ENCODE assay signal across 23 cellular contexts in genomic region chr10:1359599-1359955, GRCh38.
DNase-seq lines count a peak whose midpoint lies in the region; ATAC-seq and TF ChIP-seq lines count a peak whose summit lies in the region.
"Had no signal": no experiment of that assay in that cellular context is flagged by ENCODE, and none has a peak within 500 bp of the region (broad histone marks: within the 10 kb centered on the region; RNA-seq: fewer than 3 reads in every experiment).

No MANE protein-coding gene starts in this region.

- H3K27me3 ChIP-seq in OCI-LY3 (ENCODE audit: low read depth, low read length) (no peaks in the 10 kb centered on the region), upper lobe of right lung (peaks cover 13% of the 10 kb centered on the region), sigmoid colon (peaks cover 0 to 14% (median 0%) of the 10 kb centered on the region in 3 donors)
- H3K27me3 ChIP-seq: uterus had no signal

- peaks cover 15% of the 10 kb centered on the region for H3K4me1 Mint-ChIP-seq in activated naive CD8-positive, alpha-beta T cell treated with anti-CD3 and anti-CD28 coated beads, Interleukin-2, amount 50 U/mL, for 24 hours
- H3K4me1 Mint-ChIP-seq in activated naive CD8-positive, alpha-beta T cell treated with anti-CD3 and anti-CD28 coated beads for 36 hours = peaks cover 3% of the 10 kb centered on the region
- H3K4me1 Mint-ChIP-seq in memory B cell = peaks cover 11% of the 10 kb centered on the region

- TF ChIP-seq POLR2A in sigmoid colon (IDR thresholded peaks at IDR 0.05) = no peak

- H2AFZ ChIP-seq in OCI-LY3 (ENCODE audit: low read depth, low read length) = no peak overlapping the region

- 85 to 94% methylated on average over 13 of the region's 13 CpGs for WGBS in sigmoid colon, 2 donors

- H4K20me1 ChIP-seq in OCI-LY3 (ENCODE audit: insufficient read depth, low read length) = no peaks in the 10 kb centered on the region

- no peaks in the 10 kb centered on the region for H3K36me3 Mint-ChIP-seq in activated naive CD8-positive, alpha-beta T cell treated with anti-CD3 and anti-CD28 coated beads, Interleukin-2, amount 50 U/mL, for 24 hours (ENCODE audit: low read depth)
- H3K36me3 Mint-ChIP-seq in activated naive CD8-positive, alpha-beta T cell treated with anti-CD3 and anti-CD28 coated beads for 36 hours = no peaks in the 10 kb centered on the region
- no peaks in the 10 kb centered on the region for H3K36me3 Mint-ChIP-seq in memory B cell
- H3K36me3 Mint-ChIP-seq: CD8-positive, alpha-beta T cell; naive thymus-derived CD8-positive, alpha-beta T cell had no signal

- H3K79me2 ChIP-seq in OCI-LY3 (ENCODE audit: low read length) = no peaks in the 10 kb centered on the region

- H3K27ac ChIP-seq in OCI-LY3 (ENCODE audit: low read length) (no peak overlapping the region), upper lobe of right lung (no peak overlapping the region), sigmoid colon (no peak overlapping the region), coronary artery (no peak overlapping the region)
- H3K27ac ChIP-seq: esophagus muscularis mucosa, gastroesophageal sphincter, uterus had no signal

- H3K27ac Mint-ChIP-seq in activated naive CD8-positive, alpha-beta T cell treated with anti-CD3 and anti-CD28 coated beads, Interleukin-2, amount 50 U/mL, for 24 hours = peak overlapping the region; percentile 16
- no peak overlapping the region for H3K27ac Mint-ChIP-seq in activated naive CD8-positive, alpha-beta T cell treated with anti-CD3 and anti-CD28 coated beads for 36 hours
- H3K27ac Mint-ChIP-seq in memory B cell = peak overlapping the region; percentile 82
- H3K27ac Mint-ChIP-seq: CD8-positive, alpha-beta T cell; T-helper 1 cell treated with Interleukin-12 subunit alpha and Interleukin-12 subunit beta and Interleukin-4 antibody, amounts not matched to agents 30 μg/mL and 1 μg/mL, for 36 hours had no signal

- no peak overlapping the region for H3K4me3 ChIP-seq in OCI-LY3 (ENCODE audit: low read length)
- no peak overlapping the region for H3K4me3 ChIP-seq in upper lobe of right lung
- no peak overlapping the region for H3K4me3 ChIP-seq in sigmoid colon
- no peak overlapping the region for H3K4me3 ChIP-seq in coronary artery
- H3K4me3 ChIP-seq: esophagus muscularis mucosa, gastroesophageal sphincter, GM12878, HAP-1, uterus had no signal

- H3K4me2 ChIP-seq in OCI-LY3 (ENCODE audit: low read length) = peak overlapping the region; percentile 17; the same call in 1 of the 2 replicates

- no peaks in the 10 kb centered on the region for H3K9me3 Mint-ChIP-seq in activated naive CD8-positive, alpha-beta T cell treated with anti-CD3 and anti-CD28 coated beads, Interleukin-2, amount 50 U/mL, for 24 hours
- no peaks in the 10 kb centered on the region for H3K9me3 Mint-ChIP-seq in activated naive CD8-positive, alpha-beta T cell treated with anti-CD3 and anti-CD28 coated beads for 36 hours
- no peaks in the 10 kb centered on the region for H3K9me3 Mint-ChIP-seq in memory B cell
- H3K9me3 Mint-ChIP-seq: CD8-positive, alpha-beta T cell; naive thymus-derived CD8-positive, alpha-beta T cell; T-helper 1 cell treated with Interleukin-12 subunit alpha and Interleukin-12 subunit beta and Interleukin-4 antibody, amounts not matched to agents 30 μg/mL and 1 μg/mL, for 36 hours had no signal

- no peak for ATAC-seq in activated naive CD8-positive, alpha-beta T cell treated with anti-CD3 and anti-CD28 coated beads, Interleukin-2, amount 50 U/mL, for 24 hours
- ATAC-seq in memory B cell (ENCODE audit: low read depth) (peak; percentile 4), upper lobe of right lung (no peak)
- ATAC-seq: gastroesophageal sphincter, right cardiac atrium had no signal

- no peak overlapping the region for H3K9ac ChIP-seq in OCI-LY3 (ENCODE audit: low read length)

- peaks cover 22% of the 10 kb centered on the region for H3K27me3 Mint-ChIP-seq in activated naive CD8-positive, alpha-beta T cell treated with anti-CD3 and anti-CD28 coated beads, Interleukin-2, amount 50 U/mL, for 24 hours
- H3K27me3 Mint-ChIP-seq in activated naive CD8-positive, alpha-beta T cell treated with anti-CD3 and anti-CD28 coated beads for 36 hours = peaks cover 50% of the 10 kb centered on the region
- H3K27me3 Mint-ChIP-seq in memory B cell = peaks cover 9% of the 10 kb centered on the region

- intact Hi-C loops in upper lobe of right lung (cut with DNase I) (no loop called here), sigmoid colon (cut with DNase I) (no loop called here)

- H3K4me1 ChIP-seq in OCI-LY3 (ENCODE audit: low read length) (peaks cover 7% of the 10 kb centered on the region; the same call in 1 of the 2 replicates), upper lobe of right lung (no peaks in the 10 kb centered on the region), sigmoid colon (no peaks in the 10 kb centered on the region)
- H3K4me1 ChIP-seq: HAP-1, uterus had no signal

- H3K36me3 ChIP-seq in OCI-LY3 (replicated peaks; ENCODE audit: low read depth, low read length) = no peaks in the 10 kb centered on the region
- H3K36me3 ChIP-seq in upper lobe of right lung = no peaks in the 10 kb centered on the region
- H3K36me3 ChIP-seq in sigmoid colon = no peaks in the 10 kb centered on the region
- H3K36me3 ChIP-seq: esophagus muscularis mucosa, gastroesophageal sphincter, HAP-1, uterus had no signal

- DNase-seq in activated naive CD8-positive, alpha-beta T cell treated with anti-CD3 and anti-CD28 coated beads, Interleukin-2, amount 50 U/mL, for 24 hours = no peak
- DNase-seq in activated naive CD8-positive, alpha-beta T cell treated with anti-CD3 and anti-CD28 coated beads for 36 hours = no peak
- DNase-seq in memory B cell (ENCODE audit: low spot score in 2 of 2) = no peak
- peak; percentile 56 for DNase-seq in upper lobe of right lung
- DNase-seq in sigmoid colon = no peak
- DNase-seq in coronary artery (ENCODE audit: low spot score) = no peak
- DNase-seq in COR-L47 (lab: John Stamatoyannopoulos, UW) = no peak
- DNase-seq: CD8-positive, alpha-beta T cell; effector memory CD4-positive, alpha-beta T cell; kidney; MM.1S; naive thymus-derived CD8-positive, alpha-beta T cell; NCI-H1436 treated with DMSO at 0.1 percent for 48 hours; NCI-H510A treated with DMSO at 0.1 percent for 48 hours; NK-92 treated with Interleukin-12 subunit alpha and Interleukin-12 subunit beta, amount 100 ng/mL, for 24 hours; uterus had no signal

- TF ChIP-seq EP300 in sigmoid colon (IDR thresholded peaks at IDR 0.05) = no peak

- TF ChIP-seq CTCF in OCI-LY3 (IDR thresholded peaks at IDR 0.05; ENCODE audit: low read depth, low read length) (no peak), upper lobe of right lung (IDR thresholded peaks at IDR 0.05) (no peak), sigmoid colon (IDR thresholded peaks at IDR 0.05) (no peak), coronary artery (IDR thresholded peaks at IDR 0.05) (no peak)

- no peak overlapping the region for H3K4me3 Mint-ChIP-seq in activated naive CD8-positive, alpha-beta T cell treated with anti-CD3 and anti-CD28 coated beads, Interleukin-2, amount 50 U/mL, for 24 hours
- no peak overlapping the region for H3K4me3 Mint-ChIP-seq in activated naive CD8-positive, alpha-beta T cell treated with anti-CD3 and anti-CD28 coated beads for 36 hours
- H3K4me3 Mint-ChIP-seq in memory B cell = peak overlapping the region; percentile 55
- H3K4me3 Mint-ChIP-seq: CD8-positive, alpha-beta T cell; T-helper 1 cell treated with Interleukin-12 subunit alpha and Interleukin-12 subunit beta and Interleukin-4 antibody, amounts not matched to agents 30 μg/mL and 1 μg/mL, for 36 hours had no signal

- H3K9me3 ChIP-seq in OCI-LY3 (ENCODE audit: insufficient read depth, low read length) (no peaks in the 10 kb centered on the region), upper lobe of right lung (no peaks in the 10 kb centered on the region), sigmoid colon (no peaks in the 10 kb centered on the region)
- H3K9me3 ChIP-seq: esophagus muscularis mucosa, gastroesophageal sphincter, HAP-1, uterus had no signal
